19 cellular contexts compared by ENCODE assay signal in the genomic region with DNA sequence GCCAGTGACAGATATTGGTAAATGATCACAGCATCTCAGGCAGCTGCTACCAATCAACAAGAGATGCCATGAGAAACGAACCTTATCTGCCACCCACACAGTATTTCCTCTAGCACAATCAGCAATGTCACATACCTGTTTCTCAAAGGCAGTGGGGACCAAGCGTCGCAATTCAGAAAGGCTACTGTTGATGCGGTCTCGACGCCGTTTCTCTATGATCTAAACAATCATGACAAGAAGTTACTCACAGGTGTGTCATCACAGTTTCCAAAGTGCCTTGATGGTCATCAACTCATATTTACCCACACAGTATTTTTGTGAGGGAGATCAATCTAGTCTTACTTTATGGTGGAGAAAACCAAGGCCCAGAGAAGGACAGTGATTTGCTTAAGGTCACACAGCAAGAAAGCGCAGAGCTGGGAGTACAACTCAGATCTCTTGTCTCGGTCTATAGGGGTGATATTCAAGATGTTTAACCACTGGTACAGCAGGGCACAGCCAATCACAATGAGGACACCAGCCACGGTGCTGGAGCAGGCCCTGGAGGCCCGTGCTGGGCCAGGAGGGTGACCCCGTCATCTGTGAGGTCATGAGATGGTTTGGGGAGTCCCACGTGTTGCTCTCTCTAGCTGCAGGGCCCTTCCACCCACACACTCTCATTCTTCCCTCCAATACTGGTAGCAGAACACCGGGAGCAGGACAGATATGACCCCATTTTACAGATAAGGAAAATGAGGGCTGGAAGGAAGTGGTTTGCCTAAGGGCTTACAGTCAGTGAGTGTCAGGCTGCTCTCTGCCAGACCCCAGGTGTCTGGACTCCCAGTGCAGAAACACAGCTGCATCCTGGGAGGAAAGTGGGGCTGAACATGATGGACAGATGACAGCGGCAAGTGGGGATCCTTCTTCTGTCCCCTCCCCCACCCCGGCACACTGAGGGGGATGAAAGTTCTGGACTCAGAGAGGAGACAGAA. TPM values are rescaled to one million over a fixed set of nuclear protein-coding genes. Genes with fewer than 3 reads are reported as not detected.
DNase-seq lines count a peak whose midpoint lies in the region; ATAC-seq, FAIRE-seq and TF ChIP-seq lines count a peak whose summit lies in the region.
"Had no signal": no experiment of that assay in that cellular context is flagged by ENCODE, and none has a peak within 500 bp of the region (broad histone marks: within the 10 kb centered on the region; RNA-seq: fewer than 3 reads in every experiment).

No MANE protein-coding gene starts in this region.

- H3K4me1 Mint-ChIP-seq in stimulated activated naive CD8-positive, alpha-beta T cell treated with anti-CD3 and anti-CD28 coated beads, Interleukin-15, Interleukin-2, amounts not matched to agents 100 ng/mL and 50 ng/mL, for 24 hours (ENCODE audit: low read depth): peaks cover 13% of the 10 kb centered on the region
- H3K4me1 Mint-ChIP-seq: activated CD4-positive, alpha-beta T cell treated with anti-CD3 and anti-CD28 coated beads, Interleukin-2, amount 10 ng/mL, durations not matched to agents 7 days and 5 days; naive B cell had no signal

- H2BK12ac ChIP-seq in H1 (ENCODE audit: low read depth, low read length): no peak overlapping the region

- 69 to 75% (median 74%) methylated on average over 15 to 16 of the region's 16 CpGs for WGBS in heart left ventricle, 4 donors
- 91% methylated on average over 16 of the region's 16 CpGs; no CpG with 5 or more reads in 1 of the 2 experiments for WGBS in H1 (ENCODE audit: extremely low coverage in 1 of 2, insufficient coverage in 1 of 2, insufficient read length in 1 of 2, insufficient replicate concordance in 2 of 2, low coverage in 1 of 2, low lambda C conversion rate in 2 of 2, missing lambda C conversion rate in 1 of 2), 2 experiments
- WGBS in lower leg skin, 2 donors: 77 to 80% methylated on average over 16 of the region's 16 CpGs

- H3K27ac ChIP-seq in heart left ventricle: peak overlapping the region in 11 of 12 donors; percentile 24 to 97 (median 77)
- no peak overlapping the region for H3K27ac ChIP-seq in OCI-LY7 (ENCODE audit: low read depth, low read length, poor library complexity, severe bottlenecking)
- no peak overlapping the region for H3K27ac ChIP-seq in H1 (ENCODE audit: low read depth, low read length)
- H3K27ac ChIP-seq: colonic mucosa, suprapubic skin had no signal

- H3K9ac ChIP-seq in H1 (replicated peaks in 1 of 4; ENCODE audit: extremely low read depth in 1 of 4, low read depth in 3 of 4, low read length in 3 of 4): no peak overlapping the region

- peak overlapping the region; percentile 46 for H3K27ac Mint-ChIP-seq in stimulated activated naive CD8-positive, alpha-beta T cell treated with anti-CD3 and anti-CD28 coated beads, Interleukin-15, Interleukin-2, amounts not matched to agents 100 ng/mL and 50 ng/mL, for 24 hours
- H3K27ac Mint-ChIP-seq: activated CD4-positive, alpha-beta T cell treated with anti-CD3 and anti-CD28 coated beads, Interleukin-2, amount 10 ng/mL, durations not matched to agents 7 days and 5 days; progenitor cell of endocrine pancreas had no signal

- no peaks in the 10 kb centered on the region for H3K9me3 Mint-ChIP-seq in stimulated activated naive CD8-positive, alpha-beta T cell treated with anti-CD3 and anti-CD28 coated beads, Interleukin-15, Interleukin-2, amounts not matched to agents 100 ng/mL and 50 ng/mL, for 24 hours
- H3K9me3 Mint-ChIP-seq: activated CD4-positive, alpha-beta T cell treated with anti-CD3 and anti-CD28 coated beads, Interleukin-2, amount 10 ng/mL, durations not matched to agents 7 days and 5 days had no signal

- H3K79me1 ChIP-seq in H1 (ENCODE audit: low read depth, low read length): no peaks in the 10 kb centered on the region

- no peak overlapping the region for H2BK120ac ChIP-seq in H1 (replicated peaks; ENCODE audit: low read depth, low read length)

- H2AFZ ChIP-seq in OCI-LY7 (ENCODE audit: low read length): no peak overlapping the region
- no peak overlapping the region for H2AFZ ChIP-seq in H1 (ENCODE audit: low read length)

- no peaks in the 10 kb centered on the region for H3K9me2 ChIP-seq in OCI-LY7 (ENCODE audit: insufficient read depth, low read length)

- 0 out of 2 replicates have a peak overlapping the region, but pooled peaks have one; percentile 15 for H2AK5ac ChIP-seq in H1 (ENCODE audit: low read depth, low read length)

- no peak overlapping the region for H4K5ac ChIP-seq in H1 (ENCODE audit: insufficient read length, low read depth, low read length)

- peak in 1 of 4 donors; percentile 1 for ATAC-seq in heart left ventricle
- no peak for ATAC-seq in left ventricle myocardium superior

- H3K27me3 ChIP-seq in heart left ventricle (no peaks in the 10 kb centered on the region), H1 (replicated peaks in 1 of 4; ENCODE audit: control insufficient read depth in 3 of 4, extremely low read depth in 1 of 4, insufficient read depth in 3 of 4, low read length in 3 of 4) (peaks cover 0 to 31% (median 22%) of the 10 kb centered on the region in 4 experiments; a peak in 6 of 7 replicates)
- H3K27me3 ChIP-seq: colonic mucosa had no signal

- H2BK5ac ChIP-seq in H1 (ENCODE audit: low read depth, low read length): no peak overlapping the region

- intact Hi-C loops in heart left ventricle (cut with DNase I): no loop called here
- intact Hi-C loops in left ventricle myocardium superior (cut with micrococcal nuclease): no loop called here
- intact Hi-C loops in OCI-LY7 (cut with micrococcal nuclease; ENCODE audit: unreplicated experiment): no loop called here
- intact Hi-C loops in lower leg skin (cut with DNase I; ENCODE audit: low total_unique reads): no loop called here

- no peak overlapping the region for H3K23ac ChIP-seq in H1 (ENCODE audit: insufficient read length)

- no peak for TF ChIP-seq POLR2A in heart left ventricle (IDR thresholded peaks at IDR 0.05)
- TF ChIP-seq POLR2A in H1 (IDR thresholded peaks at IDR 0.05; ENCODE audit: control extremely low read depth in 1 of 2, low read depth in 2 of 2, low read length in 2 of 2): no peak
- no peak for TF ChIP-seq POLR2A in lower leg skin (IDR thresholded peaks at IDR 0.05)

- H3K4me1 ChIP-seq in heart left ventricle (peaks cover 0 to 59% (median 12%) of the 10 kb centered on the region in 12 donors), OCI-LY7 (ENCODE audit: insufficient read depth, low read length, poor library complexity, severe bottlenecking) (no peaks in the 10 kb centered on the region), H1 (replicated peaks in 1 of 4; ENCODE audit: control insufficient read depth in 3 of 4, insufficient read depth in 4 of 4, low read length in 3 of 4) (peaks cover 0 to 2% (median under 1%) of the 10 kb centered on the region in 4 experiments; a peak in 3 of 7 replicates)
- H3K4me1 ChIP-seq: colonic mucosa had no signal

- H2BK20ac ChIP-seq in H1 (ENCODE audit: low read length): no peak overlapping the region

- no peak overlapping the region for H3K4me2 ChIP-seq in OCI-LY7 (ENCODE audit: low read length)
- no peak overlapping the region for H3K4me2 ChIP-seq in H1 (ENCODE audit: insufficient read depth in 1 of 2, low read depth in 2 of 2, low read length in 2 of 2)

- CTCF ChIA-PET in OCI-LY7 (lab: Charles Lee; ENCODE audit: unreplicated experiment) (no interaction called here), H1 (lab: Charles Lee; ENCODE audit: partially characterized antibody) (interaction anchor here (1.1 to 16.5 kb wide), 4 partner anchors 9 to 70 kb away, joined by 3 to 337 read pairs (median 142); no protein-coding TSS in a partner anchor)

- H3K79me2 ChIP-seq in OCI-LY7 (ENCODE audit: insufficient read depth, low read depth, low read length): no peaks in the 10 kb centered on the region
- no peaks in the 10 kb centered on the region for H3K79me2 ChIP-seq in H1 (ENCODE audit: control insufficient read depth in 1 of 2, insufficient read depth in 2 of 2, low read length in 2 of 2)

- POLR2A ChIA-PET in OCI-LY7 (lab: Charles Lee) (no interaction called here), H1 (lab: Charles Lee; ENCODE audit: partially characterized antibody) (interaction anchor here (0.8 to 1.7 kb wide), 3 partner anchors 15 to 70 kb away, joined by 3 to 6 read pairs (median 3); no protein-coding TSS in a partner anchor)

- TF ChIP-seq EP300 in H1 (IDR thresholded peaks at IDR 0.05; ENCODE audit: borderline replicate concordance in 1 of 2, low read depth in 2 of 2, low read length in 2 of 2): no peak

- no peak overlapping the region for H3K14ac ChIP-seq in H1 (ENCODE audit: insufficient read length)

- FAIRE-seq in H1 (lab: Jason Lieb, UNC): no peak
- FAIRE-seq: endothelial cell of umbilical vein had no signal

- BruUV-seq in OCI-LY7 (replicated peaks; lab: Mats Ljungman, UMichigan): no TSS peak

- TF ChIP-seq CTCF in heart left ventricle (IDR thresholded peaks at IDR 0.05): no peak
- TF ChIP-seq CTCF in OCI-LY7 (conservative IDR thresholded peaks at IDR 0.05; ENCODE audit: low read length): no peak
- TF ChIP-seq CTCF in H1 (IDR thresholded peaks at IDR 0.05; ENCODE audit: control extremely low read depth in 1 of 3, insufficient read depth in 1 of 3, low read depth in 1 of 3, low read length in 3 of 3): no peak
- TF ChIP-seq CTCF in lower leg skin (IDR thresholded peaks at IDR 0.05): no peak

- H4K8ac ChIP-seq in H1 (ENCODE audit: extremely low read depth, insufficient read depth, low read length): no peak overlapping the region

- H3K9me3 ChIP-seq in heart left ventricle: no peaks in the 10 kb centered on the region
- H3K9me3 ChIP-seq in OCI-LY7 (ENCODE audit: low read length): no peaks in the 10 kb centered on the region
- H3K9me3 ChIP-seq in H1 (ENCODE audit: insufficient read depth in 2 of 2, low read depth in 1 of 2, low read length in 1 of 2): no peaks in the 10 kb centered on the region
- H3K9me3 ChIP-seq: colonic mucosa, suprapubic skin had no signal

- no peaks in the 10 kb centered on the region for H3K23me2 ChIP-seq in H1 (ENCODE audit: low read depth, low read length)

- H3K4me3 ChIP-seq in heart left ventricle: peak overlapping the region in 10 of 12 donors; percentile 20 to 96 (median 76)
- no peak overlapping the region for H3K4me3 ChIP-seq in OCI-LY7 (ENCODE audit: low read depth, low read length, poor library complexity, severe bottlenecking)
- no peak overlapping the region for H3K4me3 ChIP-seq in H1 (ENCODE audit: extremely low read depth in 1 of 4, insufficient read depth in 2 of 4, low read depth in 3 of 4, low read length in 4 of 4)
- H3K4me3 ChIP-seq in lower leg skin (ENCODE audit: low read depth, poor library complexity, severe bottlenecking): no peak overlapping the region
- H3K4me3 ChIP-seq: colonic mucosa had no signal

- no peak overlapping the region for H3K4ac ChIP-seq in H1 (replicated peaks; ENCODE audit: insufficient read length, low read depth, low read length)

- H4K91ac ChIP-seq in H1 (replicated peaks; ENCODE audit: insufficient read length, low read length): no peak overlapping the region

- H4K20me1 ChIP-seq in OCI-LY7 (ENCODE audit: insufficient read depth, low read length) (no peaks in the 10 kb centered on the region), H1 (replicated peaks in 1 of 2; ENCODE audit: control insufficient read depth in 1 of 2, insufficient read depth in 2 of 2, low read length in 2 of 2) (peaks cover 0 to 5% of the 10 kb centered on the region in 2 experiments)

- H3K4me3 Mint-ChIP-seq in stimulated activated naive CD8-positive, alpha-beta T cell treated with anti-CD3 and anti-CD28 coated beads, Interleukin-15, Interleukin-2, amounts not matched to agents 100 ng/mL and 50 ng/mL, for 24 hours: no peak overlapping the region
- H3K4me3 Mint-ChIP-seq: activated CD4-positive, alpha-beta T cell treated with anti-CD3 and anti-CD28 coated beads, Interleukin-2, amount 10 ng/mL, durations not matched to agents 7 days and 5 days; naive B cell had no signal

- DNase-seq in heart left ventricle (no peak), left ventricle myocardium superior (no peak), OCI-LY7 (ENCODE audit: low spot score) (peak; percentile 14), H1 (ENCODE audit: low read depth in 1 of 2, low spot score in 2 of 2) (no peak), NCI-H128 (lab: John Stamatoyannopoulos, UW; ENCODE audit: unreplicated experiment) (no peak), NCI-H1092 (lab: John Stamatoyannopoulos, UW) (no peak), lower leg skin (ENCODE audit: low spot score in 2 of 2) (no peak)
- DNase-seq: activated CD4-positive, alpha-beta T cell treated with anti-CD3 and anti-CD28 coated beads, Interleukin-2, amount 10 ng/mL, durations not matched to agents 7 days and 5 days; aorta; colonic mucosa; foreskin melanocyte; naive B cell; NCI-H1417 treated with DMSO at 0.1 percent for 48 hours; SHP77 treated with DMSO at 0.1 percent for 48 hours had no signal

- no peak overlapping the region for H3K18ac ChIP-seq in H1 (ENCODE audit: extremely low read depth, low read length)

- H3K36me3 ChIP-seq in heart left ventricle (peaks cover 0 to 59% (median 21%) of the 10 kb centered on the region in 9 donors), OCI-LY7 (ENCODE audit: insufficient read depth, low read length) (no peaks in the 10 kb centered on the region), H1 (ENCODE audit: control insufficient read depth in 2 of 4, insufficient read depth in 4 of 4, low read length in 3 of 4) (no peaks in the 10 kb centered on the region)
- H3K36me3 ChIP-seq: colonic mucosa, suprapubic skin had no signal

- H3K56ac ChIP-seq in H1 (replicated peaks; ENCODE audit: insufficient read length, low read depth, low read length): no peak overlapping the region

- H2BK15ac ChIP-seq in H1 (ENCODE audit: low read length): no peak overlapping the region

- peaks cover 24% of the 10 kb centered on the region for H3K27me3 Mint-ChIP-seq in stimulated activated naive CD8-positive, alpha-beta T cell treated with anti-CD3 and anti-CD28 coated beads, Interleukin-15, Interleukin-2, amounts not matched to agents 100 ng/mL and 50 ng/mL, for 24 hours

- no peak for TF ChIP-seq RAD21 in H1 (IDR thresholded peaks at IDR 0.05 in 1 of 2, conservative IDR thresholded peaks at IDR 0.05 in 1 of 2; ENCODE audit: low read depth in 2 of 2, low read length in 2 of 2)

- no peaks in the 10 kb centered on the region for H3K36me3 Mint-ChIP-seq in stimulated activated naive CD8-positive, alpha-beta T cell treated with anti-CD3 and anti-CD28 coated beads, Interleukin-15, Interleukin-2, amounts not matched to agents 100 ng/mL and 50 ng/mL, for 24 hours (ENCODE audit: low read depth)
- H3K36me3 Mint-ChIP-seq: naive B cell had no signal

RNA-seq across cellular contexts. Expression of a gene that starts 7.8 kb away (rescaled TPM):
- total RNA-seq in heart left ventricle (10 to 100 TPM in 7 of 9 donors, 1 to 10 TPM in 2; 7.0 to 35.2 (median 18.8) TPM), left ventricle myocardium superior (15.0 TPM), OCI-LY7 (2022) (not detected in 2 replicates), lower leg skin (1 to 10 TPM in 3 of 4 donors, under 1 TPM in 1; 0.42 to 3.0 (median 1.6) TPM)
- polyA plus RNA-seq in heart left ventricle (10 to 100 TPM; 10.6 to 23.3 TPM), H1 (2011; rRNA removed) (1.8 and 2.9 TPM in 2 replicates)
- total RNA-seq in OCI-LY7 (2014; rRNA removed; shearing (Covaris generic)): not detected in 2 replicates
- 3.1 and 3.5 TPM in 2 replicates for total RNA-seq in H1 (2021; fragmentation: NEBNext Ultra II Directional; extraction: Animal tissue kit (Norgen Biotek cat#: 25700))
- polyA plus RNA-seq in H1 (2011; cell fraction: cytosol; rRNA removed): 1.6 TPM
- polyA plus RNA-seq in H1 (2011; cell fraction: nucleus; rRNA removed): 3.1 TPM
- polyA plus RNA-seq in H1 (2012, experiment 1 of 2): 1.4 to 2.6 TPM (median 2.2 TPM) in 4 replicates
- 1.8 TPM for polyA plus RNA-seq in H1 (2012, experiment 2 of 2)
- 2.2 TPM for polyA plus RNA-seq in H1 (2013, experiment 1 of 2)
- polyA plus RNA-seq in H1 (2013, experiment 2 of 2): 2.0 TPM
- polyA minus RNA-seq in H1 (2011; rRNA and poly(A)+ RNA removed): 2.0 and 2.3 TPM in 2 replicates
- polyA minus RNA-seq in H1 (2011; cell fraction: cytosol; rRNA and poly(A)+ RNA removed): 1.5 TPM
- 1.8 TPM for polyA minus RNA-seq in H1 (2011; cell fraction: nucleus; rRNA and poly(A)+ RNA removed)
- total RNA-seq: activated CD4-positive, alpha-beta T cell treated with anti-CD3 and anti-CD28 coated beads, Interleukin-2, amount 10 ng/mL, durations not matched to agents 7 days and 5 days; endothelial cell of umbilical vein had no signal
- polyA plus RNA-seq: endothelial cell of umbilical vein had no signal

RNA-seq across cellular contexts. Expression of a gene that starts 40.3 kb away (rescaled TPM):
- total RNA-seq in heart left ventricle (10 to 100 TPM in 8 of 9 donors, 1 to 10 TPM in 1; 3.3 to 46.6 (median 23.8) TPM), left ventricle myocardium superior (39.6 TPM), OCI-LY7 (2022) (not detected in 2 replicates), lower leg skin (not detected)
- polyA plus RNA-seq in heart left ventricle (1 to 10 TPM; 2.0 to 2.2 TPM), H1 (2011; rRNA removed) (0.06 TPM in 1 of 2 replicates, not detected in the other)
- total RNA-seq in OCI-LY7 (2014; rRNA removed; shearing (Covaris generic)): not detected in 2 replicates
- total RNA-seq in H1 (2021; fragmentation: NEBNext Ultra II Directional; extraction: Animal tissue kit (Norgen Biotek cat#: 25700)): not detected in 2 replicates
- polyA plus RNA-seq in H1 (2011; cell fraction: cytosol; rRNA removed): not detected
- not detected for polyA plus RNA-seq in H1 (2011; cell fraction: nucleus; rRNA removed)
- not detected in 4 replicates for polyA plus RNA-seq in H1 (2012, experiment 1 of 2)
- not detected for polyA plus RNA-seq in H1 (2012, experiment 2 of 2)
- polyA plus RNA-seq in H1 (2013, experiment 1 of 2): not detected
- polyA plus RNA-seq in H1 (2013, experiment 2 of 2): not detected
- 0.16 TPM in 1 of 2 replicates, not detected in the other for polyA minus RNA-seq in H1 (2011; rRNA and poly(A)+ RNA removed)
- polyA minus RNA-seq in H1 (2011; cell fraction: cytosol; rRNA and poly(A)+ RNA removed): not detected
- polyA minus RNA-seq in H1 (2011; cell fraction: nucleus; rRNA and poly(A)+ RNA removed): not detected
- total RNA-seq: activated CD4-positive, alpha-beta T cell treated with anti-CD3 and anti-CD28 coated beads, Interleukin-2, amount 10 ng/mL, durations not matched to agents 7 days and 5 days; colonic mucosa; endothelial cell of umbilical vein; progenitor cell of endocrine pancreas; suprapubic skin had no signal
- polyA plus RNA-seq: endothelial cell of umbilical vein had no signal

RNA-seq across cellular contexts. Expression of a gene that starts 55.1 kb away (rescaled TPM):
- total RNA-seq in heart left ventricle (100 to 1,000 TPM; 193 to 283 (median 236) TPM), left ventricle myocardium superior (246 TPM), OCI-LY7 (2022) (292 and 315 TPM in 2 replicates), lower leg skin (100 to 1,000 TPM in 2 of 4 donors, 10 to 100 TPM in 2; 76.8 to 105 (median 91.0) TPM)
- polyA plus RNA-seq in heart left ventricle (100 to 1,000 TPM; 146 to 190 TPM), H1 (2011; rRNA removed) (147 and 172 TPM in 2 replicates)
- 132 and 166 TPM in 2 replicates for total RNA-seq in OCI-LY7 (2014; rRNA removed; shearing (Covaris generic))
- 333 and 341 TPM in 2 replicates for total RNA-seq in H1 (2021; fragmentation: NEBNext Ultra II Directional; extraction: Animal tissue kit (Norgen Biotek cat#: 25700))
- polyA plus RNA-seq in H1 (2011; cell fraction: cytosol; rRNA removed): 128 TPM
- polyA plus RNA-seq in H1 (2011; cell fraction: nucleus; rRNA removed): 357 TPM
- 163 to 196 TPM (median 184 TPM) in 4 replicates for polyA plus RNA-seq in H1 (2012, experiment 1 of 2)
- polyA plus RNA-seq in H1 (2012, experiment 2 of 2): 85.0 TPM
- polyA plus RNA-seq in H1 (2013, experiment 1 of 2): 245 TPM
- 239 TPM for polyA plus RNA-seq in H1 (2013, experiment 2 of 2)
- 126 and 154 TPM in 2 replicates for polyA minus RNA-seq in H1 (2011; rRNA and poly(A)+ RNA removed)
- polyA minus RNA-seq in H1 (2011; cell fraction: cytosol; rRNA and poly(A)+ RNA removed): 186 TPM
- polyA minus RNA-seq in H1 (2011; cell fraction: nucleus; rRNA and poly(A)+ RNA removed): 139 TPM

RNA-seq across cellular contexts. Expression of a gene that starts 59.6 kb away (rescaled TPM):
- total RNA-seq in heart left ventricle (1 to 10 TPM in 1 of 9 donors, under 1 TPM in 8; 0.12 to 1.2 (median 0.39) TPM), left ventricle myocardium superior (2.4 TPM), OCI-LY7 (2022) (not detected in 2 replicates), lower leg skin (not detected)
- polyA plus RNA-seq in heart left ventricle (under 1 TPM; 0.46 to 0.69 TPM), H1 (2011; rRNA removed) (0.55 and 0.74 TPM in 2 replicates)
- not detected in 2 replicates for total RNA-seq in OCI-LY7 (2014; rRNA removed; shearing (Covaris generic))
- 0.46 and 0.54 TPM in 2 replicates for total RNA-seq in H1 (2021; fragmentation: NEBNext Ultra II Directional; extraction: Animal tissue kit (Norgen Biotek cat#: 25700))
- 0.72 TPM for polyA plus RNA-seq in H1 (2011; cell fraction: cytosol; rRNA removed)
- polyA plus RNA-seq in H1 (2011; cell fraction: nucleus; rRNA removed): 0.97 TPM
- polyA plus RNA-seq in H1 (2012, experiment 1 of 2): 0.32 to 0.92 TPM (median 0.64 TPM) in 4 replicates
- 0.41 TPM for polyA plus RNA-seq in H1 (2012, experiment 2 of 2)
- 0.81 TPM for polyA plus RNA-seq in H1 (2013, experiment 1 of 2)
- 0.79 TPM for polyA plus RNA-seq in H1 (2013, experiment 2 of 2)
- polyA minus RNA-seq in H1 (2011; rRNA and poly(A)+ RNA removed): 1.8 and 2.1 TPM in 2 replicates
- 0.51 TPM for polyA minus RNA-seq in H1 (2011; cell fraction: cytosol; rRNA and poly(A)+ RNA removed)
- 1.00 TPM for polyA minus RNA-seq in H1 (2011; cell fraction: nucleus; rRNA and poly(A)+ RNA removed)
- total RNA-seq: aorta, endothelial cell of umbilical vein, liver, progenitor cell of endocrine pancreas had no signal
- polyA plus RNA-seq: aorta, endothelial cell of umbilical vein, liver had no signal

Comparison
In these comparisons a context has a peak if more than half of its experiments do, and no peak if none do; other contexts are left out.
1. H3K27ac ChIP-seq: peak in heart left ventricle (11 of 12); none in OCI-LY7 (single experiment) and H1 (single experiment).
2. H3K4me3 ChIP-seq: peak in heart left ventricle (10 of 12); none in OCI-LY7 (single experiment), H1 (0 of 4) and lower leg skin (single experiment).